8 cellular contexts compared by ENCODE assay signal in the genomic region with DNA sequence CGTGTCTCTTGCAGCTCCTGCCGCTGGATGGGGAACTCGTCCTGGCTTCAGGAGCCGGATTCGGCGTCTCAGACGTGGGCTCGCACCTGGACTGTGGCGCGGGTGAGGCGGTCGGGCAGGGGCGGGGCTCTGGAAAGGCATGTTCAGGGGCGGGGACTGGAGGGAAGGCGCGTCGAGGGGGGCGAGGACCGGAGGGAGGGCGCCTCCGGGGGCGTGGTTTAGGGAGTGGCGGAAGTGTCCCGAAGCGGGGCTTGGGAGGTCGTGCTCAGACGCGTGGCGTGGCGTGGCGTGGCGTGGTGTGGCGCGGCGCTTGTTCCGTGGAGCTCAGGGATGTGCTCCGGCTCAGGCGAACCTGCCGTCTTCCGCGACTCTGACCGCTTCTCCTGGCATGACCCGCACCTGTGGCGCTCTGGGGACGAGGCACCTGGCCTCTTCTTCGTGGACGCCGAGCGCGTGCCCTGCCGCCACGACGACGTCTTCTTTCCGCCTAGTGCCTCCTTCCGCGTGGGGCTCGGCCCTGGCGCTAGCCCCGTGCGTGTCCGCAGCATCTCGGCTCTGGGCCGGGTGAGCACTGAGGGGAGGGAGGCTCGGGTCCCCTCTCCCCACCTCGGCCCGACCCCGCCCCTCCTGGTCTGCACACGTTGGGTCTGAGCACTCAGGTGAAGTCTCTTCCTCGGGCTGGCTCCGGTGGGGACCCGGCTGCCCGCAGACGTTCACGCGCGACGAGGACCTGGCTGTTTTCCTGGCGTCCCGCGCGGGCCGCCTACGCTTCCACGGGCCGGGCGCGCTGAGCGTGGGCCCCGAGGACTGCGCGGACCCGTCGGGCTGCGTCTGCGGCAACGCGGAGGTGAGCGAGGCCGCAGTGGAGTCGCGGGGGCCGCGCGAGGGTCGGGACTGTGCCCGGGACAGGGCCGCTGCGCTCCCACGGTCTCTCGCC.
DNase-seq lines count a peak whose midpoint lies in the region; ATAC-seq and TF ChIP-seq lines count a peak whose summit lies in the region.

No MANE protein-coding gene starts in this region.

- H3K27ac Mint-ChIP-seq in activated naive CD4-positive, alpha-beta T cell treated with anti-CD3 and anti-CD28 coated beads, Interleukin-2, amount 50 U/mL, for 24 hours = no peak overlapping the region

- peaks cover 4% of the 10 kb centered on the region for H3K27me3 Mint-ChIP-seq in activated naive CD4-positive, alpha-beta T cell treated with anti-CD3 and anti-CD28 coated beads, Interleukin-2, amount 50 U/mL, for 24 hours

- H3K36me3 Mint-ChIP-seq in activated naive CD4-positive, alpha-beta T cell treated with anti-CD3 and anti-CD28 coated beads, Interleukin-2, amount 50 U/mL, for 24 hours = no peaks in the 10 kb centered on the region

- TF ChIP-seq CTCF in GM12865 (IDR thresholded peaks at IDR 0.05; ENCODE audit: insufficient read depth, low read depth, low read length, missing control alignments) = no peak

- peak; percentile 84 for DNase-seq in GM12865 (ENCODE audit: low read depth)
- DNase-seq in OCI-M1 (lab: John Stamatoyannopoulos, UW) = peak; percentile 10
- DNase-seq in stimulated activated CD4-positive, alpha-beta T cell treated with anti-CD3 and anti-CD28 coated beads, Interleukin-15, amount 100 ng/mL, for 48 hours (ENCODE audit: low read depth in 2 of 2) = peak; percentile 16 to 51
- no peak for DNase-seq in amniotic stem cell (lab: John Stamatoyannopoulos, UW)

- H3K9me3 ChIP-seq in iPS-18c (ENCODE audit: control insufficient read depth, insufficient read depth, low read length) = peaks cover 2% of the 10 kb centered on the region

- ATAC-seq in HG03159 (IDR thresholded peaks at IDR 0.05; ENCODE audit: unreplicated experiment) (peak; percentile 70), GM21723 (IDR thresholded peaks at IDR 0.05; ENCODE audit: unreplicated experiment) (no peak)

- H3K4me3 ChIP-seq in GM12865 (ENCODE audit: low read depth, low read length) = peak overlapping the region; percentile 64
- H3K4me3 ChIP-seq in iPS-18c (ENCODE audit: insufficient read depth, low read depth, low read length) = peak overlapping the region; percentile 75

- no peaks in the 10 kb centered on the region for H3K9me3 Mint-ChIP-seq in activated naive CD4-positive, alpha-beta T cell treated with anti-CD3 and anti-CD28 coated beads, Interleukin-2, amount 50 U/mL, for 24 hours

- peaks cover 10% of the 10 kb centered on the region for H3K4me1 Mint-ChIP-seq in activated naive CD4-positive, alpha-beta T cell treated with anti-CD3 and anti-CD28 coated beads, Interleukin-2, amount 50 U/mL, for 24 hours

- H3K4me3 Mint-ChIP-seq in activated naive CD4-positive, alpha-beta T cell treated with anti-CD3 and anti-CD28 coated beads, Interleukin-2, amount 50 U/mL, for 24 hours = peak overlapping the region; percentile 42
